In genomic region chr1:12153181-12153785, GRCh38 we compare ENCODE assay signal across 8 cellular contexts. TPM values are rescaled to one million over a fixed set of nuclear protein-coding genes. Genes with fewer than 3 reads are reported as not detected.
DNase-seq lines count a peak whose midpoint lies in the region; ATAC-seq and TF ChIP-seq lines count a peak whose summit lies in the region.

No MANE protein-coding gene starts in this region.

- no peak overlapping the region for H3K4me3 ChIP-seq in esophagus squamous epithelium
- no peak overlapping the region for H3K4me3 ChIP-seq in psoas muscle
- H3K4me3 ChIP-seq in prostate gland, result no peak overlapping the region

- peak overlapping the region; percentile 89 for H3K27ac Mint-ChIP-seq in activated naive CD4-positive, alpha-beta T cell treated with anti-CD3 and anti-CD28 coated beads for 36 hours

- intact Hi-C loops in activated naive CD4-positive, alpha-beta T cell treated with anti-CD3 and anti-CD28 coated beads for 36 hours (cut with micrococcal nuclease), result loop anchor here (2.0 kb wide), 1 partner anchor 20 kb away; no protein-coding TSS in a partner anchor
- intact Hi-C loops in esophagus squamous epithelium (cut with DNase I), result no loop called here
- intact Hi-C loops in psoas muscle (cut with DNase I), result no loop called here
- intact Hi-C loops in prostate gland (cut with DNase I), result no loop called here

- ATAC-seq in psoas muscle (peak; percentile 39 to 61 (median 50)), HG02571 (IDR thresholded peaks at IDR 0.05; ENCODE audit: unreplicated experiment) (no peak)

- H3K27ac ChIP-seq in RWPE1 (0 out of 2 replicates have a peak overlapping the region, but pooled peaks have one; percentile 5), esophagus squamous epithelium (peak overlapping the region; percentile 8 to 85 (median 49)), psoas muscle (peak overlapping the region; percentile 57), prostate gland (no peak overlapping the region)

- peaks cover 7% of the 10 kb centered on the region for H3K9me3 Mint-ChIP-seq in activated naive CD4-positive, alpha-beta T cell treated with anti-CD3 and anti-CD28 coated beads for 36 hours

- no peaks in the 10 kb centered on the region for H3K36me3 ChIP-seq in esophagus squamous epithelium
- no peaks in the 10 kb centered on the region for H3K36me3 ChIP-seq in psoas muscle (ENCODE audit: insufficient read depth in 1 of 2, low read depth in 1 of 2)
- H3K36me3 ChIP-seq in prostate gland, result no peaks in the 10 kb centered on the region

- H3K4me1 ChIP-seq in esophagus squamous epithelium, result peaks cover 5 to 58% (median 19%) of the 10 kb centered on the region in 3 donors
- H3K4me1 ChIP-seq in psoas muscle, result no peaks in the 10 kb centered on the region
- no peaks in the 10 kb centered on the region for H3K4me1 ChIP-seq in prostate gland (replicated peaks)

- peaks cover 8% of the 10 kb centered on the region for H3K36me3 Mint-ChIP-seq in activated naive CD4-positive, alpha-beta T cell treated with anti-CD3 and anti-CD28 coated beads for 36 hours (ENCODE audit: low read depth)

- H3K27me3 ChIP-seq in esophagus squamous epithelium (peaks cover 0 to 27% (median 0%) of the 10 kb centered on the region in 4 donors), psoas muscle (ENCODE audit: insufficient read depth in 3 of 3, low read length in 2 of 3) (no peaks in the 10 kb centered on the region), prostate gland (replicated peaks; ENCODE audit: insufficient read depth) (no peaks in the 10 kb centered on the region)

- DNase-seq in activated naive CD4-positive, alpha-beta T cell treated with anti-CD3 and anti-CD28 coated beads for 36 hours, result peak; percentile 67
- no peak for DNase-seq in activated naive CD4-positive, alpha-beta T cell treated with anti-CD3 and anti-CD28 coated beads, Interleukin-2, amount 50 U/mL, for 16 hours
- DNase-seq in RWPE1 (ENCODE audit: low spot score) (no peak), esophagus squamous epithelium (lab: John Stamatoyannopoulos, UW) (peak; percentile 27), psoas muscle (peak; percentile 36 to 68), prostate gland (ENCODE audit: low spot score) (no peak), middle frontal gyrus (ENCODE audit: extremely low spot score, low spot score) (no peak)

- TF ChIP-seq CTCF in RWPE1 (conservative IDR thresholded peaks at IDR 0.05; ENCODE audit: low read depth) (no peak), esophagus squamous epithelium (IDR thresholded peaks at IDR 0.05) (no peak), psoas muscle (IDR thresholded peaks at IDR 0.05) (no peak), prostate gland (IDR thresholded peaks at IDR 0.05) (no peak)

- H3K4me1 Mint-ChIP-seq in activated naive CD4-positive, alpha-beta T cell treated with anti-CD3 and anti-CD28 coated beads for 36 hours (ENCODE audit: low read depth), result peaks cover 83% of the 10 kb centered on the region

- TF ChIP-seq POLR2A in esophagus squamous epithelium (IDR thresholded peaks at IDR 0.05), result peak in 1 of 4 donors; percentile 42
- no peak for TF ChIP-seq POLR2A in prostate gland (IDR thresholded peaks at IDR 0.05)

- POLR2A ChIA-PET in RWPE1 (lab: Yijun Ruan, JAX; ENCODE audit: low non-redundant PET), result no interaction called here

- 40 to 59% methylated on average over 6 to 9 of the region's 13 CpGs for WGBS in esophagus squamous epithelium, 2 donors
- WGBS in psoas muscle, 3 donors, result 41 to 51% (median 46%) methylated on average over 13 of the region's 13 CpGs
- 67% methylated on average over 13 of the region's 13 CpGs for WGBS in prostate gland

- H3K27me3 Mint-ChIP-seq in activated naive CD4-positive, alpha-beta T cell treated with anti-CD3 and anti-CD28 coated beads for 36 hours (ENCODE audit: low read depth), result no peaks in the 10 kb centered on the region

- no peak overlapping the region for H3K4me3 Mint-ChIP-seq in activated naive CD4-positive, alpha-beta T cell treated with anti-CD3 and anti-CD28 coated beads for 36 hours

- CTCF ChIA-PET in activated naive CD4-positive, alpha-beta T cell treated with anti-CD3 and anti-CD28 coated beads for 36 hours (lab: Charles Lee), result interaction anchor here (0.6 to 1.4 kb wide), 2 partner anchors 24 to 30 kb away, joined by 3 to 5 read pairs; no protein-coding TSS in a partner anchor
- CTCF ChIA-PET in RWPE1 (lab: Yijun Ruan, JAX), result no interaction called here

- no peaks in the 10 kb centered on the region for H3K9me3 ChIP-seq in esophagus squamous epithelium
- H3K9me3 ChIP-seq in psoas muscle, result no peaks in the 10 kb centered on the region
- H3K9me3 ChIP-seq in prostate gland, result no peaks in the 10 kb centered on the region

RNA-seq across cellular contexts. Expression of gene TNFRSF1B, which starts 13.5 kb away (rescaled TPM):
- total RNA-seq in activated naive CD4-positive, alpha-beta T cell treated with anti-CD3 and anti-CD28 coated beads for 36 hours, result 10 to 100 TPM; 69.4 to 75.7 TPM
- total RNA-seq in esophagus squamous epithelium (10 to 100 TPM in 2 of 4 donors, 1 to 10 TPM in 2; 2.1 to 17.5 (median 10.3) TPM), psoas muscle (10 to 100 TPM in 1 of 4 donors, 1 to 10 TPM in 3; 7.5 to 12.8 (median 8.8) TPM), prostate gland (10 to 100 TPM; 10.9 to 18.4 TPM)
- polyA plus RNA-seq in psoas muscle, result 1 to 10 TPM; 5.1 to 7.6 (median 5.8) TPM

Comparison
In these comparisons a context has a peak if more than half of its experiments do, and no peak if none do; other contexts are left out.
1. DNase-seq: peak in activated naive CD4-positive, alpha-beta T cell treated with anti-CD3 and anti-CD28 coated beads for 36 hours (single experiment), esophagus squamous epithelium (single experiment) and psoas muscle (2 of 2); none in activated naive CD4-positive, alpha-beta T cell treated with anti-CD3 and anti-CD28 coated beads, Interleukin-2, amount 50 U/mL, for 16 hours (single experiment), RWPE1 (single experiment), prostate gland (single experiment) and middle frontal gyrus (single experiment).
2. H3K27ac ChIP-seq: peak in RWPE1 (single experiment), esophagus squamous epithelium (4 of 4) and psoas muscle (single experiment); none in prostate gland (0 of 2).